Comparison of ENCODE assay signal across 35 cellular contexts in the genomic region with DNA sequence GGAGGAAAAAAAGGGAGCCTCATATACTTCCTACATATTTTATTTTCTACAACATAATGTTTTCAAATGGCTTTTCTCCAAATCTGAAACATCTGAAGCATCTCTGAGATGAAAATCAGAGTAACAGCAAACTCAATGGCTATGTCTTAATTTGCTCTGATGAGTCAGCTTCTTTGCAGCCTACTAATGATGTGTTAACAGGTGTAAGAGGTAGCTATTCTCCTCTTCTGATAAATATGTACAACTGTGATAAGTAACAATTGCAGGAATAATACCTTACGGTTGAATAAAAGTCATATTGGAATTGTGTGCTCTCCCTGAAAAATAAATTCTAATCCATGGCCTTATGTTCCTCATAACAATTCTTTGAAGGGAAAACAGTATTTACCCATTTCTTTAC. TPM values are rescaled to one million over a fixed set of nuclear protein-coding genes. Genes with fewer than 3 reads are reported as not detected.
DNase-seq lines count a peak whose midpoint lies in the region; ATAC-seq, FAIRE-seq and TF ChIP-seq lines count a peak whose summit lies in the region.
"Had no signal": no experiment of that assay in that cellular context is flagged by ENCODE, and none has a peak within 500 bp of the region (broad histone marks: within the 10 kb centered on the region; RNA-seq: fewer than 3 reads in every experiment).

No MANE protein-coding gene starts in this region.

- peaks cover 7 to 14% of the 10 kb centered on the region in 2 experiments; a peak in 1 of 4 replicates for H3K4me1 ChIP-seq in SK-N-SH (ENCODE audit: control insufficient read depth in 1 of 2, insufficient read depth in 2 of 2, low read depth in 1 of 2, low read length in 1 of 2)
- peaks cover 7% of the 10 kb centered on the region for H3K4me1 ChIP-seq in astrocyte (ENCODE audit: insufficient read depth, low read length)
- H3K4me1 ChIP-seq: colonic mucosa, lower lobe of right lung had no signal

- H3K9ac ChIP-seq in SK-N-SH, result no peak overlapping the region
- H3K9ac ChIP-seq in astrocyte (ENCODE audit: low read length), result no peak overlapping the region

- no peak overlapping the region for H3K4me3 ChIP-seq in SK-N-SH (ENCODE audit: low read depth in 2 of 2, low read length in 1 of 2)
- no peak overlapping the region for H3K4me3 ChIP-seq in astrocyte (ENCODE audit: insufficient read depth, low read depth, low read length)
- H3K4me3 ChIP-seq: cardiac muscle cell, colonic mucosa, lower lobe of right lung, sigmoid colon, SJCRH30, tibial nerve had no signal

- POLR2A ChIA-PET in SK-N-SH (lab: Yijun Ruan, JAX), result no interaction called here

- H3K9me3 Mint-ChIP-seq in astrocyte (ENCODE audit: unreplicated experiment) (no peaks in the 10 kb centered on the region), mesothelial cell of epicardium (no peaks in the 10 kb centered on the region)
- H3K9me3 Mint-ChIP-seq: activated naive CD4-positive, alpha-beta T cell treated with anti-CD3 and anti-CD28 coated beads, Interleukin-2, amount 50 U/mL, for 24 hours; activated T-helper 2 cell treated with anti-CD3 and anti-CD28 coated beads, Interferon-gamma antibody, Interleukin-2, Interleukin-4, amounts not matched to agents 10 μg/mL and 5 μg/mL and 100 μg/mL, durations not matched to agents 14 hours and 24 hours and 36 hours had no signal

- no peak for TF ChIP-seq EP300 in SK-N-SH (IDR thresholded peaks at IDR 0.05; ENCODE audit: borderline replicate concordance in 1 of 2, low read depth in 1 of 2, low read length in 1 of 2)

- CTCF ChIA-PET in SK-N-SH (lab: Yijun Ruan, JAX), result interaction anchor here (0.7 to 1.9 kb wide), 4 partner anchors 13 to 406 kb away, joined by 3 to 7 read pairs (median 4); a partner anchor contains a TSS

- H3K4me2 ChIP-seq in SK-N-SH, result peak overlapping the region; percentile 13; the same call in 1 of the 2 replicates
- no peak overlapping the region for H3K4me2 ChIP-seq in astrocyte (ENCODE audit: low read length)

- H3K27me3 Mint-ChIP-seq in astrocyte (ENCODE audit: low read depth, unreplicated experiment), result no peaks in the 10 kb centered on the region
- no peaks in the 10 kb centered on the region for H3K27me3 Mint-ChIP-seq in mesothelial cell of epicardium (ENCODE audit: low read depth)
- H3K27me3 Mint-ChIP-seq: activated naive CD4-positive, alpha-beta T cell treated with anti-CD3 and anti-CD28 coated beads, Interleukin-2, amount 50 U/mL, for 24 hours; CD8-positive, alpha-beta memory T cell; progenitor cell of endocrine pancreas had no signal

- DNase-seq in SK-N-SH (no peak), EH (ENCODE audit: low read depth) (peak; percentile 25), astrocyte (ENCODE audit: low read depth) (no peak), mesothelial cell of epicardium (ENCODE audit: low spot score in 2 of 2, unreplicated experiment in 2 of 2) (no peak)
- DNase-seq in stimulated activated CD4-positive, alpha-beta T cell treated with anti-CD3 and anti-CD28 coated beads, Interleukin-4, amount 100 ng/mL, for 1 hour, result no peak
- DNase-seq in activated CD4-positive, alpha-beta T cell treated with anti-CD3 and anti-CD28 coated beads, Interleukin-2, amount 50 U/mL, for 48 hours, result no peak
- DNase-seq: activated CD4-positive, alpha-beta T cell treated with anti-CD3 and anti-CD28 coated beads for 48 hours; activated CD8-positive, alpha-beta memory T cell treated with anti-CD3 and anti-CD28 coated beads for 24 hours; activated T-cell treated with anti-CD3 and anti-CD28 coated beads for 4 hours; CD8-positive, alpha-beta memory T cell; colonic mucosa; effector CD4-positive, alpha-beta T cell; lower lobe of right lung; naive thymus-derived CD8-positive, alpha-beta T cell; NCI-H524 treated with DMSO at 0.1 percent for 48 hours; sigmoid colon; stimulated activated CD4-positive, alpha-beta T cell treated with anti-CD3 and anti-CD28 coated beads, Interleukin-15, amount 100 ng/mL, for 24 hours; T1000 had no signal

- TF ChIP-seq RAD21 in SK-N-SH (IDR thresholded peaks at IDR 0.05; ENCODE audit: low read length), result no peak

- ATAC-seq in SK-N-SH treated with all-trans-retinoic acid at 6 μM for 48 hours (no peak), HG03135 (IDR thresholded peaks at IDR 0.05; ENCODE audit: unreplicated experiment) (no peak)
- ATAC-seq: lower lobe of right lung; naive thymus-derived CD8-positive, alpha-beta T cell; stimulated activated effector memory CD8-positive, alpha-beta T cell treated with anti-CD3 and anti-CD28 coated beads, Interleukin-12 subunit alpha, Interleukin-12 subunit beta, amount 100 ng/mL, for 72 hours had no signal

- H3K79me2 ChIP-seq in SK-N-SH (ENCODE audit: insufficient read depth) (no peaks in the 10 kb centered on the region), astrocyte (ENCODE audit: insufficient read depth, low read length) (no peaks in the 10 kb centered on the region)

- H4K20me1 ChIP-seq in SK-N-SH (ENCODE audit: insufficient read depth), result no peaks in the 10 kb centered on the region
- no peaks in the 10 kb centered on the region for H4K20me1 ChIP-seq in astrocyte (ENCODE audit: insufficient read depth, low read length)

- no peak for FAIRE-seq in astrocyte (lab: Jason Lieb, UNC)
- FAIRE-seq: GM12892, H1, keratinocyte had no signal

- H3K36me3 ChIP-seq in SK-N-SH (replicated peaks in 1 of 2; ENCODE audit: control insufficient read depth in 1 of 2, insufficient read depth in 2 of 2, low read length in 1 of 2) (no peaks in the 10 kb centered on the region), astrocyte (ENCODE audit: insufficient read depth, low read length) (no peaks in the 10 kb centered on the region)
- H3K36me3 ChIP-seq: cardiac muscle cell, colonic mucosa, lower lobe of right lung, sigmoid colon, SJCRH30, tibial nerve had no signal

- no peaks in the 10 kb centered on the region for H3K36me3 Mint-ChIP-seq in astrocyte (ENCODE audit: low read depth, unreplicated experiment)
- H3K36me3 Mint-ChIP-seq in mesothelial cell of epicardium, result no peaks in the 10 kb centered on the region
- H3K36me3 Mint-ChIP-seq: activated naive CD4-positive, alpha-beta T cell treated with anti-CD3 and anti-CD28 coated beads, Interleukin-2, amount 50 U/mL, for 24 hours; CD8-positive, alpha-beta memory T cell; naive thymus-derived CD8-positive, alpha-beta T cell; stimulated activated effector memory CD8-positive, alpha-beta T cell treated with anti-CD3 and anti-CD28 coated beads, Interleukin-12 subunit alpha, Interleukin-12 subunit beta, amount 100 ng/mL, for 72 hours had no signal

- H3K9me3 ChIP-seq in SK-N-SH, result no peaks in the 10 kb centered on the region
- no peaks in the 10 kb centered on the region for H3K9me3 ChIP-seq in astrocyte (ENCODE audit: insufficient read depth, low read depth, low read length)
- H3K9me3 ChIP-seq: colonic mucosa, lower lobe of right lung, sigmoid colon, SJCRH30, tibial nerve had no signal

- H3K27ac ChIP-seq in SK-N-SH (ENCODE audit: low read depth in 2 of 2, low read length in 1 of 2) (peak overlapping the region in 1 of 2 experiments; percentile 15; a peak in 1 of 4 replicates), astrocyte (ENCODE audit: low read depth, low read length) (peak overlapping the region; percentile 1)
- H3K27ac ChIP-seq: cardiac muscle cell, colonic mucosa, lower lobe of right lung, sigmoid colon, SJCRH30, tibial nerve had no signal

- H3K27ac Mint-ChIP-seq in astrocyte (ENCODE audit: unreplicated experiment) (no peak overlapping the region), mesothelial cell of epicardium (peak overlapping the region; percentile 39)
- H3K27ac Mint-ChIP-seq: activated naive CD4-positive, alpha-beta T cell treated with anti-CD3 and anti-CD28 coated beads, Interleukin-2, amount 50 U/mL, for 24 hours; activated T-helper 2 cell treated with anti-CD3 and anti-CD28 coated beads, Interferon-gamma antibody, Interleukin-2, Interleukin-4, amounts not matched to agents 10 μg/mL and 5 μg/mL and 100 μg/mL, durations not matched to agents 14 hours and 24 hours and 36 hours; CD8-positive, alpha-beta memory T cell; naive thymus-derived CD8-positive, alpha-beta T cell; stimulated activated effector memory CD8-positive, alpha-beta T cell treated with anti-CD3 and anti-CD28 coated beads, Interleukin-12 subunit alpha, Interleukin-12 subunit beta, amount 100 ng/mL, for 72 hours had no signal

- H2AFZ ChIP-seq in SK-N-SH (ENCODE audit: low read depth) (peak overlapping the region; percentile 19; the same call in 1 of the 2 replicates), astrocyte (ENCODE audit: low read depth, low read length) (no peak overlapping the region)

- no peaks in the 10 kb centered on the region for H3K9me2 ChIP-seq in SK-N-SH

- H3F3A ChIP-seq in SK-N-SH (replicated peaks; ENCODE audit: insufficient read depth), result no peaks in the 10 kb centered on the region

- TF ChIP-seq CTCF in SK-N-SH (IDR thresholded peaks at IDR 0.05) (no peak), astrocyte (IDR thresholded peaks at IDR 0.05; ENCODE audit: insufficient read depth, low read depth, low read length) (no peak), mesothelial cell of epicardium (IDR thresholded peaks at IDR 0.05; ENCODE audit: unreplicated experiment) (no peak)

- H3K4me1 Mint-ChIP-seq in astrocyte (ENCODE audit: low read depth, unreplicated experiment) (peaks cover 4% of the 10 kb centered on the region), mesothelial cell of epicardium (peaks cover 13% of the 10 kb centered on the region)
- H3K4me1 Mint-ChIP-seq: activated naive CD4-positive, alpha-beta T cell treated with anti-CD3 and anti-CD28 coated beads, Interleukin-2, amount 50 U/mL, for 24 hours; CD8-positive, alpha-beta memory T cell; naive thymus-derived CD8-positive, alpha-beta T cell; stimulated activated effector memory CD8-positive, alpha-beta T cell treated with anti-CD3 and anti-CD28 coated beads, Interleukin-12 subunit alpha, Interleukin-12 subunit beta, amount 100 ng/mL, for 72 hours had no signal

- no peaks in the 10 kb centered on the region for H3K27me3 ChIP-seq in SK-N-SH (ENCODE audit: insufficient read depth)
- H3K27me3 ChIP-seq in astrocyte (ENCODE audit: insufficient read depth, low read length), result no peaks in the 10 kb centered on the region
- H3K27me3 ChIP-seq: colonic mucosa, sigmoid colon, SJCRH30, tibial nerve had no signal

- H3K4me3 Mint-ChIP-seq in astrocyte (ENCODE audit: unreplicated experiment) (no peak overlapping the region), mesothelial cell of epicardium (no peak overlapping the region)
- H3K4me3 Mint-ChIP-seq: activated naive CD4-positive, alpha-beta T cell treated with anti-CD3 and anti-CD28 coated beads, Interleukin-2, amount 50 U/mL, for 24 hours; CD8-positive, alpha-beta memory T cell; naive thymus-derived CD8-positive, alpha-beta T cell; stimulated activated effector memory CD8-positive, alpha-beta T cell treated with anti-CD3 and anti-CD28 coated beads, Interleukin-12 subunit alpha, Interleukin-12 subunit beta, amount 100 ng/mL, for 72 hours had no signal

- WGBS in SK-N-SH (ENCODE audit: low lambda C conversion rate), result 89% methylated on average over 1 of the region's 1 CpG

TF ChIP-seq in SK-N-SH, 30 proteins besides CTCF, POLR2A, EP300 and RAD21 (continues in another document):
- no peak for TF ChIP-seq GABPA (IDR thresholded peaks at IDR 0.05; ENCODE audit: low read depth)

TF ChIP-seq in SK-N-SH treated with all-trans-retinoic acid at 6 μM for 48 hours, 23 proteins besides CTCF, POLR2A, EP300 and RAD21 (continues in another document):
- TF ChIP-seq ISL1 (CRISPR knock-in tag; IDR thresholded peaks at IDR 0.05), result no peak

RNA-seq across cellular contexts. Expression of a gene that starts 45.2 kb away (rescaled TPM):
- polyA plus RNA-seq in SK-N-SH (2012; rRNA removed), result not detected in 2 replicates
- not detected in 2 replicates for polyA plus RNA-seq in SK-N-SH (2012; cell fraction: cytosol; rRNA removed)
- polyA plus RNA-seq in SK-N-SH (2012; cell fraction: nucleus; rRNA removed), result not detected in 2 replicates
- not detected in 2 replicates for total RNA-seq in astrocyte
- total RNA-seq in mesothelial cell of epicardium, result not detected in 3 replicates
- total RNA-seq: activated T-helper 2 cell treated with anti-CD3 and anti-CD28 coated beads, Interferon-gamma antibody, Interleukin-2, Interleukin-4, amounts not matched to agents 10 μg/mL and 5 μg/mL and 100 μg/mL, durations not matched to agents 14 hours and 24 hours and 36 hours; cardiac muscle cell; CD8-positive, alpha-beta memory T cell; colonic mucosa; epithelial cell of proximal tubule; H1; LHCN-M2; lower lobe of right lung; mononuclear cell; naive thymus-derived CD8-positive, alpha-beta T cell; progenitor cell of endocrine pancreas; sigmoid colon; SJCRH30; tibial nerve had no signal
- polyA plus RNA-seq: AG04450; BJ; cardiac muscle cell; CD8-positive, alpha-beta memory T cell; H1; keratinocyte; naive thymus-derived CD8-positive, alpha-beta T cell; sigmoid colon had no signal
